23 cellular contexts compared by ENCODE assay signal in the genomic region with DNA sequence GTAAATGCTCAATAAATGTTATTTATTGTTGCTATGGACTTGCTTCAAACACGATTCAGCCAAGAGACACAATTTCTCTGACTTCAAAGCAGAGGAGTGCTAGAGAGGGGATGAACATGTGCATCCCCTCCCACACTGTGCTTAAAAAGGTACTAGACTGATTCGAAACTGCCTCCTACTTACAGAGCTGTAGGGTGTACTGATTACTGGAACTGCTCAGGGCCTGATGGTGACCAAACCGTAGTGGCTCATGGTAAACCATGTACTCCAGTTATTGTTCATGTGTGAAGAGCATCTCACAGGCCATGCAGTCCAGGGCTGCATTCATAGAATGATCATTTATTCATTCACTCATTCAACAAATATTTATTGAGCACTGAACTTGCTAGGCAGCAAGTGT.
DNase-seq lines count a peak whose midpoint lies in the region; ATAC-seq lines count a peak whose summit lies in the region.
"Had no signal": no experiment of that assay in that cellular context is flagged by ENCODE, and none has a peak within 500 bp of the region (broad histone marks: within the 10 kb centered on the region; RNA-seq: fewer than 3 reads in every experiment).

No MANE protein-coding gene starts in this region.

- no peaks in the 10 kb centered on the region for H3K36me3 Mint-ChIP-seq in activated CD8-positive, alpha-beta memory T cell treated with anti-CD3 and anti-CD28 coated beads, Interleukin-2, amount 10 ng/mL, durations not matched to agents 7 days and 5 days
- H3K36me3 Mint-ChIP-seq: CD8-positive, alpha-beta memory T cell; IgD-negative memory B cell; type B pancreatic cell had no signal

- CTCF ChIA-PET in activated CD8-positive, alpha-beta memory T cell treated with anti-CD3 and anti-CD28 coated beads, Interleukin-2, amount 10 ng/mL, durations not matched to agents 7 days and 5 days (lab: Charles Lee): no interaction called here

- intact Hi-C loops in right cardiac atrium (cut with DNase I): no loop called here

- no peaks in the 10 kb centered on the region for H3K27me3 Mint-ChIP-seq in activated CD8-positive, alpha-beta memory T cell treated with anti-CD3 and anti-CD28 coated beads, Interleukin-2, amount 10 ng/mL, durations not matched to agents 7 days and 5 days
- H3K27me3 Mint-ChIP-seq: CD8-positive, alpha-beta memory T cell; central memory CD8-positive, alpha-beta T cell; IgD-negative memory B cell; type B pancreatic cell had no signal

- no peak overlapping the region for H3K27ac Mint-ChIP-seq in activated CD8-positive, alpha-beta memory T cell treated with anti-CD3 and anti-CD28 coated beads, Interleukin-2, amount 10 ng/mL, durations not matched to agents 7 days and 5 days
- H3K27ac Mint-ChIP-seq: activated CD8-positive, alpha-beta T cell treated with anti-CD3 and anti-CD28 coated beads, Interleukin-2, amount 10 ng/mL, durations not matched to agents 7 days and 5 days; activated T-helper 1 cell treated with anti-CD3 and anti-CD28 coated beads, Interleukin-12 subunit alpha, Interleukin-12 subunit beta, Interleukin-2, Interleukin-4 antibody, amounts not matched to agents 30 ng/mL and 10 ng/mL and 1 ng/mL, durations not matched to agents 14 hours and 24 hours and 36 hours; CD8-positive, alpha-beta memory T cell; endodermal cell; IgD-negative memory B cell; type B pancreatic cell had no signal

- H3K27me3 ChIP-seq in right cardiac atrium (ENCODE audit: control insufficient read depth, insufficient read depth): no peaks in the 10 kb centered on the region
- H3K27me3 ChIP-seq: ovary had no signal

- no peak overlapping the region for H3K4me3 ChIP-seq in right cardiac atrium (ENCODE audit: low read length)
- H3K4me3 ChIP-seq: ovary, skin epidermis had no signal

- no peaks in the 10 kb centered on the region for H3K4me1 ChIP-seq in right cardiac atrium (ENCODE audit: control insufficient read depth, insufficient read depth, low read length)

- H3K27ac ChIP-seq in right cardiac atrium (ENCODE audit: low read length): no peak overlapping the region
- H3K27ac ChIP-seq: ovary, skin epidermis had no signal

- peak; percentile 39 for DNase-seq in NCI-H1092 (lab: John Stamatoyannopoulos, UW)
- DNase-seq in right cardiac atrium: no peak
- no peak for DNase-seq in activated CD8-positive, alpha-beta memory T cell treated with anti-CD3 and anti-CD28 coated beads, Interleukin-2, amount 10 ng/mL, durations not matched to agents 7 days and 5 days
- DNase-seq in islet precursor cell: no peak
- DNase-seq: ACHN; activated CD8-positive, alpha-beta T cell treated with anti-CD3 and anti-CD28 coated beads, Interleukin-2, amount 10 ng/mL, durations not matched to agents 7 days and 5 days; CD8-positive, alpha-beta memory T cell; endodermal cell; MV-4-11; NCI-H2171; NCI-H774; ovary; RPMI8226 had no signal

- no peaks in the 10 kb centered on the region for H3K4me1 Mint-ChIP-seq in activated CD8-positive, alpha-beta memory T cell treated with anti-CD3 and anti-CD28 coated beads, Interleukin-2, amount 10 ng/mL, durations not matched to agents 7 days and 5 days
- H3K4me1 Mint-ChIP-seq: CD8-positive, alpha-beta memory T cell; central memory CD8-positive, alpha-beta T cell had no signal

- no peak overlapping the region for H3K4me3 Mint-ChIP-seq in activated CD8-positive, alpha-beta memory T cell treated with anti-CD3 and anti-CD28 coated beads, Interleukin-2, amount 10 ng/mL, durations not matched to agents 7 days and 5 days
- H3K4me3 Mint-ChIP-seq: activated CD8-positive, alpha-beta T cell treated with anti-CD3 and anti-CD28 coated beads, Interleukin-2, amount 10 ng/mL, durations not matched to agents 7 days and 5 days; activated T-helper 1 cell treated with anti-CD3 and anti-CD28 coated beads, Interleukin-12 subunit alpha, Interleukin-12 subunit beta, Interleukin-2, Interleukin-4 antibody, amounts not matched to agents 30 ng/mL and 10 ng/mL and 1 ng/mL, durations not matched to agents 14 hours and 24 hours and 36 hours; CD8-positive, alpha-beta memory T cell; central memory CD8-positive, alpha-beta T cell; endodermal cell; type B pancreatic cell had no signal

- H3K9me3 Mint-ChIP-seq in activated CD8-positive, alpha-beta memory T cell treated with anti-CD3 and anti-CD28 coated beads, Interleukin-2, amount 10 ng/mL, durations not matched to agents 7 days and 5 days (ENCODE audit: low read depth): peaks cover 5% of the 10 kb centered on the region
- H3K9me3 Mint-ChIP-seq: activated T-helper 1 cell treated with anti-CD3 and anti-CD28 coated beads, Interleukin-12 subunit alpha, Interleukin-12 subunit beta, Interleukin-2, Interleukin-4 antibody, amounts not matched to agents 30 ng/mL and 10 ng/mL and 1 ng/mL, durations not matched to agents 14 hours and 24 hours and 36 hours; type B pancreatic cell had no signal

- H3K9me3 ChIP-seq in right cardiac atrium (ENCODE audit: control insufficient read depth, low read length): no peaks in the 10 kb centered on the region
- H3K9me3 ChIP-seq: ovary had no signal

- ATAC-seq in GM18517 (IDR thresholded peaks at IDR 0.05; ENCODE audit: unreplicated experiment) (peak; percentile 60), GM21360 (IDR thresholded peaks at IDR 0.05; ENCODE audit: unreplicated experiment) (peak; percentile 75), HG02885 (IDR thresholded peaks at IDR 0.05; ENCODE audit: poor library complexity, unreplicated experiment) (peak; percentile 88), right cardiac atrium (no peak), HG02763 (IDR thresholded peaks at IDR 0.05; ENCODE audit: unreplicated experiment) (no peak)
- ATAC-seq in activated CD8-positive, alpha-beta memory T cell treated with anti-CD3 and anti-CD28 coated beads, Interleukin-2, amount 10 ng/mL, durations not matched to agents 7 days and 5 days: no peak
- ATAC-seq: activated CD8-positive, alpha-beta T cell treated with anti-CD3 and anti-CD28 coated beads, Interleukin-2, amount 10 ng/mL, durations not matched to agents 7 days and 5 days; left lobe of liver had no signal

- WGBS in right cardiac atrium: 56% methylated on average over 3 of the region's 3 CpGs

Comparison
In these comparisons a context has a peak if more than half of its experiments do, and no peak if none do; other contexts are left out.
1. ATAC-seq: peak in GM18517 (single experiment), GM21360 (single experiment) and HG02885 (single experiment); none in right cardiac atrium (0 of 2), activated CD8-positive, alpha-beta memory T cell treated with anti-CD3 and anti-CD28 coated beads, Interleukin-2, amount 10 ng/mL, durations not matched to agents 7 days and 5 days (single experiment) and HG02763 (single experiment).